In genomic region chr12:50024804-50025186, GRCh38 we compare ENCODE assay signal across 9 cellular contexts. TPM values are rescaled to one million over a fixed set of nuclear protein-coding genes. Genes with fewer than 3 reads are reported as not detected.
DNase-seq lines count a peak whose midpoint lies in the region; ATAC-seq and TF ChIP-seq lines count a peak whose summit lies in the region.
"Had no signal": no experiment of that assay in that cellular context is flagged by ENCODE, and none has a peak within 500 bp of the region (broad histone marks: within the 10 kb centered on the region; RNA-seq: fewer than 3 reads in every experiment).

No MANE protein-coding gene starts in this region.

- in situ Hi-C loops in Caki2 (cut with HindIII; ENCODE audit: low pct_unique_long_range_greater_than_20kb, low sequenced_read_pairs) = no loop called here

- no peaks in the 10 kb centered on the region for H3K36me3 ChIP-seq in duodenal mucosa (ENCODE audit: control insufficient read depth in 1 of 2, insufficient read depth in 2 of 2, low read length in 2 of 2)

- H3K9me3 Mint-ChIP-seq in natural killer cell treated with Interleukin-12 subunit alpha and Interleukin-12 subunit beta and Interleukin-15 and Interleukin-18, amount 100 ng/mL, for 72 hours = peaks cover 3% of the 10 kb centered on the region

- no peak for TF ChIP-seq POLR2A in NB4 (IDR thresholded peaks at IDR 0.05; ENCODE audit: extremely low read depth, insufficient read length)

- peak; percentile 19 for ATAC-seq in GM21717 (IDR thresholded peaks at IDR 0.05; ENCODE audit: unreplicated experiment)
- ATAC-seq in natural killer cell treated with Interleukin-12 subunit alpha and Interleukin-12 subunit beta and Interleukin-15 and Interleukin-18, amount 100 ng/mL, for 72 hours = peak; percentile 5 to 47

- DNase-seq in Caki2 (ENCODE audit: low read depth) (peak; percentile 51), NB4 (ENCODE audit: low read depth) (peak; percentile 53), NCI-H187 (lab: John Stamatoyannopoulos, UW) (no peak), cerebellar cortex (ENCODE audit: low spot score) (no peak)
- DNase-seq in natural killer cell treated with Interleukin-12 subunit alpha and Interleukin-12 subunit beta and Interleukin-15 and Interleukin-18, amount 100 ng/mL, for 72 hours (ENCODE audit: low spot score) = no peak
- DNase-seq in stimulated activated CD4-positive, alpha-beta T cell treated with anti-CD3 and anti-CD28 coated beads, Interleukin-4, amount 100 ng/mL, for 4 hours = no peak

- peak overlapping the region; percentile 69 to 85 for H3K9ac ChIP-seq in duodenal mucosa (ENCODE audit: low read depth in 1 of 2, low read length in 2 of 2)

- no peaks in the 10 kb centered on the region for H3K27me3 ChIP-seq in duodenal mucosa (ENCODE audit: control insufficient read depth in 1 of 2, insufficient read depth in 2 of 2, low read length in 2 of 2)

- H3K4me3 ChIP-seq in NB4 (ENCODE audit: low read depth, low read length) = peak overlapping the region; percentile 82
- peak overlapping the region; percentile 74 to 96 for H3K4me3 ChIP-seq in duodenal mucosa (ENCODE audit: low read depth in 1 of 2, low read length in 2 of 2)

- H3K4me1 Mint-ChIP-seq in natural killer cell treated with Interleukin-12 subunit alpha and Interleukin-12 subunit beta and Interleukin-15 and Interleukin-18, amount 100 ng/mL, for 72 hours (ENCODE audit: low read depth in 2 of 2) = peaks cover 11 to 22% of the 10 kb centered on the region in 2 donors

- peaks cover 17% of the 10 kb centered on the region for H3K36me3 Mint-ChIP-seq in natural killer cell treated with Interleukin-12 subunit alpha and Interleukin-12 subunit beta and Interleukin-15 and Interleukin-18, amount 100 ng/mL, for 72 hours

- peak overlapping the region; percentile 88 to 95 for H3K27ac Mint-ChIP-seq in natural killer cell treated with Interleukin-12 subunit alpha and Interleukin-12 subunit beta and Interleukin-15 and Interleukin-18, amount 100 ng/mL, for 72 hours

- peak overlapping the region; percentile 99 for H3K4me3 Mint-ChIP-seq in natural killer cell treated with Interleukin-12 subunit alpha and Interleukin-12 subunit beta and Interleukin-15 and Interleukin-18, amount 100 ng/mL, for 72 hours

- H3K9me3 ChIP-seq in duodenal mucosa (ENCODE audit: control insufficient read depth in 1 of 2, low read length in 2 of 2) = no peaks in the 10 kb centered on the region

- H3K4me1 ChIP-seq in duodenal mucosa (ENCODE audit: control insufficient read depth in 1 of 2, insufficient read depth in 2 of 2, low read length in 2 of 2) = peaks cover 6 to 9% of the 10 kb centered on the region in 2 donors

- H3K27me3 Mint-ChIP-seq in natural killer cell treated with Interleukin-12 subunit alpha and Interleukin-12 subunit beta and Interleukin-15 and Interleukin-18, amount 100 ng/mL, for 72 hours = no peaks in the 10 kb centered on the region

- H3K27ac ChIP-seq in duodenal mucosa (ENCODE audit: low read depth, low read length) = no peak overlapping the region

- TF ChIP-seq CTCF in NB4 (IDR thresholded peaks at IDR 0.05; ENCODE audit: low read depth, low read length) = no peak

RNA-seq across cellular contexts. Expression of gene RACGAP1, which starts 0.5 kb away (rescaled TPM):
- 195 and 213 TPM in 2 replicates for total RNA-seq in Caki2 (2014; rRNA removed; shearing (Covaris generic); ENCODE audit: low replicate concordance)
- total RNA-seq in natural killer cell treated with Interleukin-12 subunit alpha and Interleukin-12 subunit beta and Interleukin-15 and Interleukin-18, amount 100 ng/mL, for 72 hours = 100 to 1,000 TPM in 1 of 2 donors, 10 to 100 TPM in 1; 72.2 to 107 TPM

RNA-seq across cellular contexts. Expression of gene ASIC1, which starts 32.6 kb away (rescaled TPM):
- total RNA-seq in Caki2 (2014; rRNA removed; shearing (Covaris generic); ENCODE audit: low replicate concordance) = 0.74 and 5.8 TPM in 2 replicates
- under 1 TPM in 1 of 2 donors, not detected in 1; 0.17 TPM for total RNA-seq in natural killer cell treated with Interleukin-12 subunit alpha and Interleukin-12 subunit beta and Interleukin-15 and Interleukin-18, amount 100 ng/mL, for 72 hours

RNA-seq across cellular contexts. Expression of gene AQP6, which starts 52.0 kb away (rescaled TPM):
- total RNA-seq in Caki2 (2014; rRNA removed; shearing (Covaris generic); ENCODE audit: low replicate concordance) = not detected in 2 replicates
- not detected for total RNA-seq in natural killer cell treated with Interleukin-12 subunit alpha and Interleukin-12 subunit beta and Interleukin-15 and Interleukin-18, amount 100 ng/mL, for 72 hours
- total RNA-seq: T-helper 2 cell treated with Interferon-gamma antibody and Interleukin-4, amounts not matched to agents 100 ng/mL and 5 ng/mL, for 36 hours had no signal

Comparison
In these comparisons a context has a peak if more than half of its experiments do, and no peak if none do; other contexts are left out.
1. DNase-seq: peak in Caki2 (single experiment) and NB4 (single experiment); none in natural killer cell treated with Interleukin-12 subunit alpha and Interleukin-12 subunit beta and Interleukin-15 and Interleukin-18, amount 100 ng/mL, for 72 hours (single experiment), NCI-H187 (0 of 2), stimulated activated CD4-positive, alpha-beta T cell treated with anti-CD3 and anti-CD28 coated beads, Interleukin-4, amount 100 ng/mL, for 4 hours (0 of 2) and cerebellar cortex (single experiment).